Comparison of ENCODE assay signal across 17 cellular contexts in the genomic region with DNA sequence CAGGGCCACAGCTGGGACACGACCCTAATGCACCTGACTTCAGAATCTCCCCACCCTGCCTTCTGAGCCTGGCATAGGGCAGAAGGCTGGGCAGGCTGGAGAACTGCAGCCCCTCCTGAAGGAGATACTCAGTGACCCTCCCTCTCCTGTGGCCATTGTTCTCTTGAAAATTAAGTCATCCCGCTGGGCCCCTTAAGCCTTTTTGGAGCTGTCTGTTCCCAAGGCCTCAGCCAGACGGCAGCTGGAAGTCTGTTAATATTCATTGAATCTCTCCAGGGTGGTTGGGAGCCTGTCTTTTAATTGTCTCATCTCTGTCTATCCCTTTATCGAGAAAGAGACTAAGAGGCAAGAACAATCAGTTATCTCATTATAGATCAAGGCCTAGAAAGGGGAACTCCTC.
DNase-seq lines count a peak whose midpoint lies in the region; TF ChIP-seq lines count a peak whose summit lies in the region.
"Had no signal": no experiment of that assay in that cellular context is flagged by ENCODE, and none has a peak within 500 bp of the region (broad histone marks: within the 10 kb centered on the region; RNA-seq: fewer than 3 reads in every experiment).

No MANE protein-coding gene starts in this region.

- no peak overlapping the region for H4K91ac ChIP-seq in neuronal stem cell (ENCODE audit: low read depth, low read length, poor library complexity)

- H3K23ac ChIP-seq in neuronal stem cell (ENCODE audit: low read depth, low read length, poor library complexity) = peak overlapping the region; percentile 31

- H3K27ac ChIP-seq in endodermal cell (ENCODE audit: low read depth, low read length) = no peak overlapping the region
- no peak overlapping the region for H3K27ac ChIP-seq in neuronal stem cell (replicated peaks; ENCODE audit: low read length)

- no peak overlapping the region for H3K4ac ChIP-seq in neuronal stem cell (ENCODE audit: low read length)

- H3K9me3 ChIP-seq in endodermal cell (ENCODE audit: control insufficient read depth, low read length) (no peaks in the 10 kb centered on the region), neuronal stem cell (replicated peaks in 1 of 2; ENCODE audit: control insufficient read depth in 2 of 2, insufficient read depth in 1 of 2, low read depth in 1 of 2, low read length in 2 of 2) (no peaks in the 10 kb centered on the region)
- H3K9me3 ChIP-seq: Caco-2, SK-N-SH had no signal

- no peak overlapping the region for H2BK12ac ChIP-seq in neuronal stem cell (ENCODE audit: low read length)

- peak overlapping the region; percentile 22 for H2AK5ac ChIP-seq in neuronal stem cell (ENCODE audit: low read depth, low read length)

- no peak overlapping the region for H2BK5ac ChIP-seq in neuronal stem cell (ENCODE audit: low read length)

- DNase-seq in ELF-1 (ENCODE audit: low read depth, low spot score) = peak; percentile 60
- DNase-seq in NCI-H82 (lab: John Stamatoyannopoulos, UW) = peak; percentile 98
- DNase-seq in endodermal cell = peak; percentile 73
- peak; percentile 27 for DNase-seq in neuronal stem cell (ENCODE audit: low spot score)
- DNase-seq in NOMO-1 treated with DMSO at 0.1 percent for 48 hours (lab: John Stamatoyannopoulos, UW; ENCODE audit: unreplicated experiment) = no peak
- no peak for DNase-seq in NCI-H748 treated with DMSO at 0.1 percent for 48 hours (lab: John Stamatoyannopoulos, UW)
- DNase-seq in DMS 273 treated with DMSO at 0.1 percent for 48 hours (lab: John Stamatoyannopoulos, UW) = no peak
- DNase-seq: Caco-2; CD4-positive, alpha-beta T cell; NCI-H1105; NCI-H2107; NCI-H226; NCI-H526; NK-92 treated with Interleukin-12 subunit alpha and Interleukin-12 subunit beta, amount 100 ng/mL, for 24 hours; SHP77 treated with DMSO at 0.1 percent for 48 hours; SK-N-SH had no signal

- peak overlapping the region; percentile 49 for H2BK120ac ChIP-seq in neuronal stem cell (ENCODE audit: low read depth, low read length)

- H3K4me3 ChIP-seq in endodermal cell (ENCODE audit: low read length) = no peak overlapping the region
- no peak overlapping the region for H3K4me3 ChIP-seq in neuronal stem cell (ENCODE audit: low read length in 2 of 2)
- H3K4me3 ChIP-seq: K562 had no signal

- no peaks in the 10 kb centered on the region for H3K27me3 Mint-ChIP-seq in endodermal cell (ENCODE audit: insufficient read depth)

- no peaks in the 10 kb centered on the region for H3K9me3 Mint-ChIP-seq in endodermal cell
- H3K9me3 Mint-ChIP-seq: CD4-positive, alpha-beta T cell had no signal

- no peak overlapping the region for H2BK15ac ChIP-seq in neuronal stem cell (ENCODE audit: low read length)

- H3K14ac ChIP-seq in neuronal stem cell (ENCODE audit: low read length) = no peak overlapping the region

- no peak overlapping the region for H2AFZ ChIP-seq in neuronal stem cell (ENCODE audit: low read length)

- peak overlapping the region; percentile 88 for H3K18ac ChIP-seq in neuronal stem cell (ENCODE audit: low read length)

- H3K4me2 ChIP-seq in neuronal stem cell (ENCODE audit: insufficient read depth, low read length, poor library complexity, severe bottlenecking) = no peak overlapping the region
- H3K4me2 ChIP-seq: SK-N-SH had no signal

- peaks cover 25% of the 10 kb centered on the region for H3K4me1 Mint-ChIP-seq in endodermal cell

- no peaks in the 10 kb centered on the region for H3K27me3 ChIP-seq in endodermal cell (ENCODE audit: control insufficient read depth, insufficient read depth, low read length, poor library complexity, severe bottlenecking)
- no peaks in the 10 kb centered on the region for H3K27me3 ChIP-seq in neuronal stem cell (ENCODE audit: control insufficient read depth in 3 of 3, insufficient read depth in 3 of 3, low read depth in 1 of 3, low read length in 3 of 3)

- TF ChIP-seq CTCF in endodermal cell (conservative IDR thresholded peaks at IDR 0.05) = no peak

- H3K79me1 ChIP-seq in neuronal stem cell (ENCODE audit: low read depth, low read length) = no peaks in the 10 kb centered on the region

- H3K36me3 Mint-ChIP-seq in endodermal cell (ENCODE audit: low read depth) = no peaks in the 10 kb centered on the region

- H3K4me1 ChIP-seq in endodermal cell (ENCODE audit: control insufficient read depth, insufficient read depth, low read length) (peaks cover 15% of the 10 kb centered on the region), neuronal stem cell (ENCODE audit: control insufficient read depth in 2 of 2, insufficient read depth in 1 of 2, low read depth in 1 of 2, low read length in 2 of 2) (peaks cover 0 to 19% of the 10 kb centered on the region in 2 donors)
- H3K4me1 ChIP-seq: Caco-2 had no signal

- peak overlapping the region; percentile 7 for H3K4me3 Mint-ChIP-seq in endodermal cell
- H3K4me3 Mint-ChIP-seq: CD4-positive, alpha-beta T cell had no signal

- WGBS in endodermal cell (ENCODE audit: insufficient coverage in 1 of 2, insufficient read length in 1 of 2), 2 experiments = 41 to 60% methylated on average over 1 to 4 of the region's 4 CpGs
- no CpG with 5 or more reads among the region's 4 CpGs for WGBS in neuronal stem cell (ENCODE audit: extremely low coverage in 2 of 2, insufficient read length in 2 of 2, insufficient replicate concordance in 1 of 2), 2 donors

- H4K8ac ChIP-seq in neuronal stem cell (ENCODE audit: low read depth, low read length) = no peak overlapping the region

- H3K9ac ChIP-seq in endodermal cell (ENCODE audit: extremely low read depth, low read length, poor library complexity, severe bottlenecking) (no peak overlapping the region), neuronal stem cell (ENCODE audit: low read depth, low read length, poor library complexity) (no peak overlapping the region)
- H3K9ac ChIP-seq: SK-N-SH had no signal

- peak overlapping the region; percentile 24 for H3K27ac Mint-ChIP-seq in endodermal cell
- H3K27ac Mint-ChIP-seq: CD4-positive, alpha-beta T cell had no signal

- H3K36me3 ChIP-seq in endodermal cell (ENCODE audit: control insufficient read depth, insufficient read depth, low read length) (no peaks in the 10 kb centered on the region), neuronal stem cell (replicated peaks in 1 of 2; ENCODE audit: control insufficient read depth in 2 of 2, insufficient read depth in 2 of 2, low read length in 2 of 2) (no peaks in the 10 kb centered on the region)

Comparison
In these comparisons a context has a peak if more than half of its experiments do, and no peak if none do; other contexts are left out.
1. DNase-seq: peak in ELF-1 (single experiment), NCI-H82 (single experiment), endodermal cell (single experiment) and neuronal stem cell (single experiment); none in NOMO-1 treated with DMSO at 0.1 percent for 48 hours (single experiment), NCI-H748 treated with DMSO at 0.1 percent for 48 hours (single experiment) and DMS 273 treated with DMSO at 0.1 percent for 48 hours (single experiment).